ENCODE assay signal across 27 cellular contexts in genomic region chr5:102832445-102832844, GRCh38.
A peak's percentile ranks its signal among the peaks of the same experiment; 100 is the strongest.
DNase-seq lines count a peak whose midpoint lies in the region; ATAC-seq lines count a peak whose summit lies in the region.
"Had no signal": no experiment of that assay in that cellular context is flagged by ENCODE, and none has a peak within 500 bp of the region (broad histone marks: within the 10 kb centered on the region; RNA-seq: fewer than 3 reads in every experiment).

No MANE protein-coding gene starts in this region.

- H3K9me3 Mint-ChIP-seq in effector memory CD8-positive, alpha-beta T cell: no peaks in the 10 kb centered on the region
- H3K9me3 Mint-ChIP-seq in natural killer cell treated with Interleukin-12 subunit alpha and Interleukin-12 subunit beta and Interleukin-15 and Interleukin-18, amount 100 ng/mL, for 72 hours: peaks cover 4% of the 10 kb centered on the region
- H3K9me3 Mint-ChIP-seq: activated naive CD8-positive, alpha-beta T cell treated with anti-CD3 and anti-CD28 coated beads for 36 hours; CD8-positive, alpha-beta memory T cell; HFFc6; IgD-negative memory B cell; nephron; stimulated activated memory B cell treated with anti-CD40 and anti-IgM and Interleukin-4, amounts not matched to agents 10 μg/mL and 1 μg/mL and 100 μg/mL, for 72 hours had no signal

- H3K27me3 Mint-ChIP-seq in effector memory CD8-positive, alpha-beta T cell: no peaks in the 10 kb centered on the region
- H3K27me3 Mint-ChIP-seq in natural killer cell treated with Interleukin-12 subunit alpha and Interleukin-12 subunit beta and Interleukin-15 and Interleukin-18, amount 100 ng/mL, for 72 hours: no peaks in the 10 kb centered on the region
- H3K27me3 Mint-ChIP-seq: activated naive CD8-positive, alpha-beta T cell treated with anti-CD3 and anti-CD28 coated beads for 36 hours; CD8-positive, alpha-beta memory T cell; IgD-negative memory B cell; stimulated activated memory B cell treated with anti-CD40 and anti-IgM and Interleukin-4, amounts not matched to agents 10 μg/mL and 1 μg/mL and 100 μg/mL, for 72 hours had no signal

- peak; percentile 55 for ATAC-seq in GM19452 (IDR thresholded peaks at IDR 0.05; ENCODE audit: unreplicated experiment)
- peak; percentile 64 for ATAC-seq in HG03378 (IDR thresholded peaks at IDR 0.05; ENCODE audit: unreplicated experiment)
- ATAC-seq in effector memory CD8-positive, alpha-beta T cell (replicated peaks): peak; percentile 31
- peak; percentile 72 to 79 for ATAC-seq in natural killer cell treated with Interleukin-12 subunit alpha and Interleukin-12 subunit beta and Interleukin-15 and Interleukin-18, amount 100 ng/mL, for 72 hours
- ATAC-seq in GM21381 (IDR thresholded peaks at IDR 0.05; ENCODE audit: unreplicated experiment): no peak
- ATAC-seq in HG02852 (IDR thresholded peaks at IDR 0.05; ENCODE audit: unreplicated experiment): no peak
- ATAC-seq: heart left ventricle; stimulated activated memory B cell treated with anti-CD40 and anti-IgM and Interleukin-4, amounts not matched to agents 10 μg/mL and 1 μg/mL and 100 μg/mL, for 72 hours had no signal

- H3K27ac Mint-ChIP-seq in effector memory CD8-positive, alpha-beta T cell: peak overlapping the region; percentile 20 to 53
- peak overlapping the region; percentile 87 to 94 for H3K27ac Mint-ChIP-seq in natural killer cell treated with Interleukin-12 subunit alpha and Interleukin-12 subunit beta and Interleukin-15 and Interleukin-18, amount 100 ng/mL, for 72 hours
- H3K27ac Mint-ChIP-seq: activated naive CD8-positive, alpha-beta T cell treated with anti-CD3 and anti-CD28 coated beads for 36 hours; CD8-positive, alpha-beta memory T cell; HFFc6; IgD-negative memory B cell; nephron; stimulated activated memory B cell treated with anti-CD40 and anti-IgM and Interleukin-4, amounts not matched to agents 10 μg/mL and 1 μg/mL and 100 μg/mL, for 72 hours had no signal

- peaks cover 25 to 49% of the 10 kb centered on the region in 2 donors for H3K4me1 Mint-ChIP-seq in effector memory CD8-positive, alpha-beta T cell (ENCODE audit: low read depth in 2 of 2)
- H3K4me1 Mint-ChIP-seq in natural killer cell treated with Interleukin-12 subunit alpha and Interleukin-12 subunit beta and Interleukin-15 and Interleukin-18, amount 100 ng/mL, for 72 hours (ENCODE audit: low read depth in 2 of 2): peaks cover 50 to 62% of the 10 kb centered on the region in 2 donors
- H3K4me1 Mint-ChIP-seq: IgD-negative memory B cell; nephron; stimulated activated memory B cell treated with anti-CD40 and anti-IgM and Interleukin-4, amounts not matched to agents 10 μg/mL and 1 μg/mL and 100 μg/mL, for 72 hours had no signal

- no peak for DNase-seq in effector memory CD8-positive, alpha-beta T cell
- no peak for DNase-seq in natural killer cell treated with Interleukin-12 subunit alpha and Interleukin-12 subunit beta and Interleukin-15 and Interleukin-18, amount 100 ng/mL, for 72 hours (ENCODE audit: low spot score)
- DNase-seq in NCI-H2227 treated with DMSO at 0.1 percent for 48 hours (lab: John Stamatoyannopoulos, UW): no peak
- DNase-seq: activated CD4-positive, alpha-beta T cell treated with anti-CD3 and anti-CD28 coated beads for 4 hours; activated effector memory CD4-positive, alpha-beta T cell treated with Interleukin-2 at 50 U/mL for 16 hours; activated naive CD8-positive, alpha-beta T cell treated with anti-CD3 and anti-CD28 coated beads for 36 hours; activated T-cell treated with anti-CD3 and anti-CD28 coated beads for 4 hours; aorta; CD8-positive, alpha-beta memory T cell; colonic mucosa; effector CD8-positive, alpha-beta T cell; GOT3; heart left ventricle; HFFc6; NCI-H446 treated with DMSO at 0.1 percent for 48 hours; NCI-H774; SJCRH30; stimulated activated CD4-positive, alpha-beta T cell treated with anti-CD3 and anti-CD28 coated beads, Interleukin-15, amount 100 ng/mL, for 24 hours; transverse colon; WERI-Rb-1 had no signal

- peaks cover 4% of the 10 kb centered on the region for H3K36me3 Mint-ChIP-seq in effector memory CD8-positive, alpha-beta T cell (ENCODE audit: insufficient read depth)
- H3K36me3 Mint-ChIP-seq in natural killer cell treated with Interleukin-12 subunit alpha and Interleukin-12 subunit beta and Interleukin-15 and Interleukin-18, amount 100 ng/mL, for 72 hours: peaks cover 6% of the 10 kb centered on the region
- H3K36me3 Mint-ChIP-seq: stimulated activated memory B cell treated with anti-CD40 and anti-IgM and Interleukin-4, amounts not matched to agents 10 μg/mL and 1 μg/mL and 100 μg/mL, for 72 hours had no signal

- H3K4me3 Mint-ChIP-seq in effector memory CD8-positive, alpha-beta T cell: peak overlapping the region in 1 of 2 donors; percentile 23
- H3K4me3 Mint-ChIP-seq in natural killer cell treated with Interleukin-12 subunit alpha and Interleukin-12 subunit beta and Interleukin-15 and Interleukin-18, amount 100 ng/mL, for 72 hours: peak overlapping the region; percentile 54
- H3K4me3 Mint-ChIP-seq: activated naive CD8-positive, alpha-beta T cell treated with anti-CD3 and anti-CD28 coated beads for 36 hours; CD8-positive, alpha-beta memory T cell; HFFc6; IgD-negative memory B cell; nephron; stimulated activated memory B cell treated with anti-CD40 and anti-IgM and Interleukin-4, amounts not matched to agents 10 μg/mL and 1 μg/mL and 100 μg/mL, for 72 hours had no signal

Comparison
In these comparisons a context has a peak if more than half of its experiments do, and no peak if none do; other contexts are left out.
1. ATAC-seq: peak in GM19452 (single experiment), HG03378 (single experiment), effector memory CD8-positive, alpha-beta T cell (single experiment) and natural killer cell treated with Interleukin-12 subunit alpha and Interleukin-12 subunit beta and Interleukin-15 and Interleukin-18, amount 100 ng/mL, for 72 hours (2 of 2); none in GM21381 (single experiment) and HG02852 (single experiment).